ENCODE assay signal across 23 cellular contexts in the genomic region with DNA sequence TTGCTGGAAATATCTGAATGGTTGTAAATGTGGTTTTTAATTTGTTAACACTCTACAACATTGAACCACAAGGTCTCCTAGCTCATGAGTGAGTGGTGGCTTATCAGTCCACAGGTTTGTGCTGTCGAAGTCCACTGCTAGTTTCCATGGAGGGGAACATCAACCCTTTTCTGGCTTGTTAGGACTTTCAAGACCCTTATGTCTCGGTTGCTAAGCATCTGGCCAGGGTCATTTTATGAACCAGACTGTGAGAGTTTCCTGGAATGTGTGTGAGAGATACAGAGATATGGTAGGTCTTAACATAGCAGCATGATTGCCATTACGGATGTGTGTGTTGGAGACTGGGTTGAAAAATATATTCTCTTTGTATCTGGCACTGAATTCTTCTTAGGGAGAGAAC. TPM values are rescaled to one million over a fixed set of nuclear protein-coding genes. Genes with fewer than 3 reads are reported as not detected.
"Had no signal": no experiment of that assay in that cellular context is flagged by ENCODE, and none has a peak within 500 bp of the region (broad histone marks: within the 10 kb centered on the region; RNA-seq: fewer than 3 reads in every experiment).

No MANE protein-coding gene starts in this region.

- H3K27ac ChIP-seq: breast epithelium, Peyer's patch, RWPE1, SJCRH30 had no signal

- H3K9me3 ChIP-seq: breast epithelium, Peyer's patch, SJCRH30 had no signal

- ATAC-seq: activated CD4-positive, CD25-positive, alpha-beta regulatory T cell treated with anti-CD3 and anti-CD28 coated beads, Interleukin-2, amount 50 U/mL, for 24 hours; activated CD8-positive, alpha-beta T cell treated with anti-CD3 and anti-CD28 coated beads for 36 hours; activated T-cell treated with anti-CD3 and anti-CD28 coated beads, Interleukin-2, amount 50 U/mL, for 72 hours had no signal

- H3K4me3 ChIP-seq: breast epithelium, Peyer's patch, SJCRH30 had no signal

- H3K36me3 ChIP-seq: breast epithelium, Peyer's patch, SJCRH30 had no signal

- DNase-seq: activated CD4-positive, alpha-beta T cell treated with anti-CD3 and anti-CD28 coated beads for 4 hours; activated CD8-positive, alpha-beta memory T cell treated with anti-CD3 and anti-CD28 coated beads, Interleukin-2, amount 50 U/mL, for 4 hours; activated CD8-positive, alpha-beta T cell treated with anti-CD3 and anti-CD28 coated beads for 36 hours; activated gamma-delta T cell treated with Interleukin-2 at 50 U/mL for 16 hours; activated naive CD4-positive, alpha-beta T cell treated with anti-CD3 and anti-CD28 coated beads, Interleukin-2, amount 10 ng/mL, durations not matched to agents 7 days and 5 days; activated naive CD8-positive, alpha-beta T cell treated with anti-CD3 and anti-CD28 coated beads for 36 hours; activated T-cell treated with anti-CD3 and anti-CD28 coated beads, Interleukin-2, amount 50 U/mL, for 72 hours; NCI-H1048; NCI-H1694; NCI-H2029; NCI-H2107; NCI-H345; NCI-H510A; NCI-H526 treated with DMSO at 0.1 percent for 48 hours; NCI-H82; OCI-M1; Peyer's patch; Right ventricle myocardium superior; SJCRH30 had no signal

- H3K27me3 ChIP-seq: breast epithelium, Peyer's patch, SJCRH30 had no signal

- H3K4me1 ChIP-seq: breast epithelium, Peyer's patch had no signal

RNA-seq across cellular contexts. Expression of gene KCNE4, which starts 36.9 kb away (rescaled TPM):
- total RNA-seq: activated CD8-positive, alpha-beta T cell treated with anti-CD3 and anti-CD28 coated beads for 36 hours; activated naive CD8-positive, alpha-beta T cell treated with anti-CD3 and anti-CD28 coated beads for 36 hours; activated T-cell treated with anti-CD3 and anti-CD28 coated beads, Interleukin-2, amount 50 U/mL, for 72 hours; activated T-helper 2 cell treated with anti-CD3 and anti-CD28 coated beads, Interferon-gamma antibody, Interleukin-2, Interleukin-4, amounts not matched to agents 10 μg/mL and 5 μg/mL and 100 μg/mL, durations not matched to agents 14 hours and 24 hours and 36 hours had no signal
